ENCODE assay signal across 8 cellular contexts in genomic region chr17:81253358-81254131, GRCh38. TPM values are rescaled to one million over a fixed set of nuclear protein-coding genes. Genes with fewer than 3 reads are reported as not detected.
DNase-seq lines count a peak whose midpoint lies in the region; ATAC-seq and TF ChIP-seq lines count a peak whose summit lies in the region.

No MANE protein-coding gene starts in this region.

- no peaks in the 10 kb centered on the region for H3K27me3 ChIP-seq in OCI-LY1 (ENCODE audit: insufficient read depth, low read length)
- H3K27me3 ChIP-seq in parathyroid adenoma (ENCODE audit: control insufficient read depth, insufficient read depth, low read length) = no peaks in the 10 kb centered on the region

- H3K9me3 ChIP-seq in OCI-LY1 (ENCODE audit: low read length) (no peaks in the 10 kb centered on the region), parathyroid adenoma (ENCODE audit: control insufficient read depth, low read length) (no peaks in the 10 kb centered on the region)

- no peaks in the 10 kb centered on the region for H3K9me2 ChIP-seq in OCI-LY1 (ENCODE audit: low read depth, low read length)

- H3K9ac ChIP-seq in OCI-LY1 (ENCODE audit: low read length) = peak overlapping the region; percentile 62; the same call in 1 of the 2 replicates
- no peak overlapping the region for H3K9ac ChIP-seq in parathyroid adenoma

- H3K4me1 ChIP-seq in OCI-LY1 (ENCODE audit: insufficient read depth, low read length, severe bottlenecking) = peaks cover 39% of the 10 kb centered on the region
- peaks cover 24% of the 10 kb centered on the region for H3K4me1 ChIP-seq in parathyroid adenoma

- peaks cover 9% of the 10 kb centered on the region for H3F3A ChIP-seq in OCI-LY1 (ENCODE audit: insufficient read depth, low read length)

- H3K4me3 ChIP-seq in OCI-LY1 (ENCODE audit: low read depth, low read length, poor library complexity, severe bottlenecking) = no peak overlapping the region
- H3K4me3 ChIP-seq in fibroblast of the aortic adventitia (ENCODE audit: low read depth, low read length) = no peak overlapping the region
- H3K4me3 ChIP-seq in parathyroid adenoma (ENCODE audit: low read depth, low read length) = no peak overlapping the region

- peaks cover under 1% of the 10 kb centered on the region for H3K36me3 ChIP-seq in OCI-LY1 (ENCODE audit: insufficient read depth, low read length)
- no peaks in the 10 kb centered on the region for H3K36me3 ChIP-seq in parathyroid adenoma (ENCODE audit: control insufficient read depth, insufficient read depth, low read length)

- intact Hi-C loops in Right ventricle myocardium inferior (cut with DNase I) (loop anchor here (2.0 to 5.0 kb wide), 3 partner anchors 149 to 347 kb away; no protein-coding TSS in a partner anchor), cardiac septum (cut with DNase I) (loop anchor here (1.0 to 5.0 kb wide), 3 partner anchors 231 to 349 kb away; no protein-coding TSS in a partner anchor)

- ATAC-seq in Right ventricle myocardium inferior = peak; percentile 51
- no peak for ATAC-seq in HG03135 (IDR thresholded peaks at IDR 0.05; ENCODE audit: unreplicated experiment)

- H3K27ac ChIP-seq in OCI-LY1 (ENCODE audit: low read depth, low read length, poor library complexity, severe bottlenecking) = peak overlapping the region; percentile 98
- no peak overlapping the region for H3K27ac ChIP-seq in parathyroid adenoma

- peak; percentile 82 for DNase-seq in Right ventricle myocardium inferior (ENCODE audit: missing footprints)
- no peak for DNase-seq in cardiac septum (ENCODE audit: low spot score)
- DNase-seq in activated T-helper 1 cell treated with Interleukin-2 at 50 U/mL for 16 hours (ENCODE audit: low read depth) = peak; percentile 38
- DNase-seq in fibroblast of the aortic adventitia (ENCODE audit: low read depth) = peak; percentile 50
- DNase-seq in cortex of kidney (lab: John Stamatoyannopoulos, UW) = no peak

- H3K79me2 ChIP-seq in OCI-LY1 (ENCODE audit: insufficient read depth, low read length) = no peaks in the 10 kb centered on the region
- peaks cover 11% of the 10 kb centered on the region for H3K79me2 ChIP-seq in parathyroid adenoma

- no peak overlapping the region for H2AFZ ChIP-seq in OCI-LY1 (ENCODE audit: low read length)
- H2AFZ ChIP-seq in parathyroid adenoma = no peak overlapping the region

- H3K4me2 ChIP-seq in OCI-LY1 (ENCODE audit: low read length) (peak overlapping the region; percentile 57; the same call in 1 of the 2 replicates), parathyroid adenoma (ENCODE audit: low read length) (no peak overlapping the region)

- no peaks in the 10 kb centered on the region for H4K20me1 ChIP-seq in OCI-LY1 (ENCODE audit: insufficient read depth, low read length)

- peak; percentile 78 for TF ChIP-seq CTCF in OCI-LY1 (IDR thresholded peaks at IDR 0.05; ENCODE audit: low read length)
- peak; percentile 77 for TF ChIP-seq CTCF in fibroblast of the aortic adventitia (IDR thresholded peaks at IDR 0.05; ENCODE audit: insufficient read depth, low read length)
- peak; percentile 77 for TF ChIP-seq CTCF in parathyroid adenoma (IDR thresholded peaks at IDR 0.05)

RNA-seq across cellular contexts. Expression of gene NDUFAF8, which starts 14.4 kb away (rescaled TPM):
- total RNA-seq in Right ventricle myocardium inferior (58.0 TPM), cardiac septum (61.0 TPM), fibroblast of the aortic adventitia (ENCODE audit: low replicate concordance) (27.4 and 66.6 TPM in 2 replicates)

RNA-seq across cellular contexts. Expression of gene TEPSIN, which starts 14.7 kb away (rescaled TPM):
- total RNA-seq in Right ventricle myocardium inferior (11.1 TPM), cardiac septum (12.6 TPM), fibroblast of the aortic adventitia (ENCODE audit: low replicate concordance) (3.4 and 13.3 TPM in 2 replicates)

RNA-seq across cellular contexts. Expression of gene CEP131, which starts 30.8 kb away (rescaled TPM):
- 8.9 TPM for total RNA-seq in Right ventricle myocardium inferior
- total RNA-seq in cardiac septum = 6.8 TPM
- total RNA-seq in fibroblast of the aortic adventitia (ENCODE audit: low replicate concordance) = 9.6 and 30.1 TPM in 2 replicates

RNA-seq across cellular contexts. Expression of gene SLC38A10, which starts 41.6 kb away (rescaled TPM):
- total RNA-seq in Right ventricle myocardium inferior = 44.6 TPM
- 36.0 TPM for total RNA-seq in cardiac septum
- 49.5 and 90.5 TPM in 2 replicates for total RNA-seq in fibroblast of the aortic adventitia (ENCODE audit: low replicate concordance)

Comparison
In these comparisons a context has a peak if more than half of its experiments do, and no peak if none do; other contexts are left out.
1. DNase-seq: peak in Right ventricle myocardium inferior (single experiment), activated T-helper 1 cell treated with Interleukin-2 at 50 U/mL for 16 hours (single experiment) and fibroblast of the aortic adventitia (single experiment); none in cardiac septum (single experiment) and cortex of kidney (single experiment).
2. Peak in every context shown above with its lines, with median percentiles within 50 percentile points of each other: CTCF ChIP-seq.